8 cellular contexts compared by ENCODE assay signal in the genomic region with DNA sequence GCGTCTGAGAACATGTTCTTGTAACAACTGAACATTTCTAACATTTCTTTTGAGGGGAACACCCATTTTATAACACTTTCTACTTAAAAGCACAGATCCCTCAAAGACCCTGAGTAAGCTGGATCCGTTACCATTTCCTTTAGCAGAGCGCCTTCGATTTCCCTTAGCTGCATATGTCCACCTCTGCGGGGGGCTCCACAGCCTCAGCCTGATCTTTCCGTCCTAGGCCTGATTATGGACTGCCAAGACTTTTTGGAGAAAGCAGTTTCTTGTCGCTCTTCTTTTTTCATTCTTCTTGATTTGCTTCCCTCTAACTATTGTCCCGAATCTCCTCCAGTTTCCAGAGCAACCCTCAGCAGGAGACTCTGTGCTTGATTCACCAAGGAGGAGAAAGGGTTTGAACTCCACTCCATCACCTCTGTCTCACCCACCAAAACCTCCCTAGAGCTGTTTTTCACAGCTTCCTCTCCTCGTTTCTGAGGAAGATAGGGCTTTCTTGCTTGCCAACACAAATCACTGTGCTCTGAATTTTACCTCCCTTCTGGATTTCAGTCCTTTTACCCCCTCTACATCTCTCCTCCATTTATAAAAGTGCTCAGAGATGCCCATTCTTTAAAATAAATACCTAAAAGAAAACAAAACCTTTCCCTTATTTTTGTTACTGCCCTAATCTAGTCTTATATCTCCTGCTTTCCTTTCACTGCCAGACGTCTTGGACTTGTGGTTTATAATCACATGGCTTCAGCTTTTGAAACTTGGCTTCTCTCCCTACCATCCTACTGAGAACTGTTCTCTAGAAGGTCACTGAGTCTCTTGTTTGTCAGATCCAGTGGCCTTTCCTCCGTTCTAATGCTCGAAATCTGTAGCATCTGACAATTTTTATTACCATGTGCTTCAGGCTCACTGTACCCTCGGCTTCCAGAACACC.
DNase-seq lines count a peak whose midpoint lies in the region; TF ChIP-seq lines count a peak whose summit lies in the region.

No MANE protein-coding gene starts in this region.

- no peak for TF ChIP-seq CTCF in fibroblast of mammary gland (conservative IDR thresholded peaks at IDR 0.05; ENCODE audit: control insufficient read depth, insufficient read depth, low read depth, low read length)

- DNase-seq in Ammon's horn (ENCODE audit: low spot score) (peak; percentile 66), RPMI8226 (peak; percentile 44), fibroblast of mammary gland (ENCODE audit: low read depth) (peak; percentile 75), pons (ENCODE audit: low spot score) (peak; percentile 86), NCI-H748 (lab: John Stamatoyannopoulos, UW; ENCODE audit: unreplicated experiment) (no peak), MV-4-11 (lab: John Stamatoyannopoulos, UW) (no peak)
- DNase-seq in activated T-cell treated with anti-CD3 and anti-CD28 coated beads, Interleukin-2, amount 50 U/mL, for 1 hour = no peak
- no peak for DNase-seq in activated naive CD4-positive, alpha-beta T cell treated with anti-CD3 and anti-CD28 coated beads, Interleukin-2, amount 50 U/mL, for 16 hours

- no peak overlapping the region for H3K4me3 ChIP-seq in fibroblast of mammary gland (ENCODE audit: control insufficient read depth, low read depth, low read length)

Comparison
In these comparisons a context has a peak if more than half of its experiments do, and no peak if none do; other contexts are left out.
1. DNase-seq: peak in Ammon's horn (single experiment), RPMI8226 (single experiment), fibroblast of mammary gland (single experiment) and pons (single experiment); none in activated T-cell treated with anti-CD3 and anti-CD28 coated beads, Interleukin-2, amount 50 U/mL, for 1 hour (single experiment), activated naive CD4-positive, alpha-beta T cell treated with anti-CD3 and anti-CD28 coated beads, Interleukin-2, amount 50 U/mL, for 16 hours (single experiment), NCI-H748 (single experiment) and MV-4-11 (single experiment).